ENCODE assay signal across 18 cellular contexts in genomic region chr11:17218403-17218802, GRCh38. TPM values are rescaled to one million over a fixed set of nuclear protein-coding genes. Genes with fewer than 3 reads are reported as not detected.
DNase-seq lines count a peak whose midpoint lies in the region; ATAC-seq and TF ChIP-seq lines count a peak whose summit lies in the region.
"Had no signal": no experiment of that assay in that cellular context is flagged by ENCODE, and none has a peak within 500 bp of the region (broad histone marks: within the 10 kb centered on the region; RNA-seq: fewer than 3 reads in every experiment).

No MANE protein-coding gene starts in this region.

- no peak overlapping the region for H2AFZ ChIP-seq in mammary epithelial cell (ENCODE audit: low read depth, low read length)

- dilution Hi-C loops in mammary epithelial cell (cut with HindIII; ENCODE audit: low sequenced_read_pairs) = no loop called here

- H3K9ac ChIP-seq in mammary epithelial cell (ENCODE audit: insufficient read depth, low read length) = no peak overlapping the region
- H3K9ac ChIP-seq: BLaER1 had no signal

- H3K9me3 ChIP-seq in mammary epithelial cell (replicated peaks; ENCODE audit: insufficient read depth, low read length) (no peaks in the 10 kb centered on the region), RWPE2 (ENCODE audit: severe bottlenecking) (no peaks in the 10 kb centered on the region)

- no peaks in the 10 kb centered on the region for H3K27me3 ChIP-seq in mammary epithelial cell (ENCODE audit: insufficient read depth, low read length)
- no peaks in the 10 kb centered on the region for H3K27me3 ChIP-seq in RWPE2 (ENCODE audit: insufficient read depth, poor library complexity, severe bottlenecking)
- H3K27me3 ChIP-seq: BLaER1 had no signal

- H3K27me3 Mint-ChIP-seq in MCF 10A (ENCODE audit: insufficient read depth, unreplicated experiment) = no peaks in the 10 kb centered on the region
- H3K27me3 Mint-ChIP-seq: B cell had no signal

- no peaks in the 10 kb centered on the region for H3K9me3 Mint-ChIP-seq in MCF 10A (ENCODE audit: unreplicated experiment)
- H3K9me3 Mint-ChIP-seq: CD8-positive, alpha-beta T cell had no signal

- TF ChIP-seq CTCF in mammary epithelial cell (conservative IDR thresholded peaks at IDR 0.05 in 1 of 2, IDR thresholded peaks at IDR 0.05 in 1 of 2; ENCODE audit: extremely low read depth in 1 of 2, insufficient read depth in 1 of 2, low read depth in 1 of 2, low read length in 2 of 2) (no peak), MCF 10A (IDR thresholded peaks at IDR 0.05; ENCODE audit: unreplicated experiment) (no peak), RWPE2 (IDR thresholded peaks at IDR 0.05; ENCODE audit: poor library complexity, severe bottlenecking) (no peak)

- CTCF ChIA-PET in mammary epithelial cell (lab: Charles Lee; ENCODE audit: low non-redundant PET) (no interaction called here), MCF 10A (lab: Yijun Ruan, JAX) (interaction anchor here (0.6 to 1.4 kb wide), 3 partner anchors 11 to 286 kb away, joined by 3 to 7 read pairs (median 6); no protein-coding TSS in a partner anchor)

- intact Hi-C loops in mammary epithelial cell (cut with micrococcal nuclease) (no loop called here), MCF 10A (cut with micrococcal nuclease) (no loop called here)

- no peak overlapping the region for H3K4me2 ChIP-seq in mammary epithelial cell (ENCODE audit: insufficient read depth, low read depth, low read length)
- H3K4me2 ChIP-seq: BLaER1 had no signal

- H3K79me2 ChIP-seq in mammary epithelial cell (ENCODE audit: insufficient read depth, low read length) = no peaks in the 10 kb centered on the region

- BruUV-seq in mammary epithelial cell (replicated peaks; lab: Mats Ljungman, UMichigan) = no TSS peak
- no TSS peak for BruUV-seq in MCF 10A (replicated peaks; lab: Mats Ljungman, UMichigan)

- H3K36me3 ChIP-seq in mammary epithelial cell (ENCODE audit: insufficient read depth, low read length) (no peaks in the 10 kb centered on the region), RWPE2 (ENCODE audit: low read depth) (no peaks in the 10 kb centered on the region)
- H3K36me3 ChIP-seq: BLaER1 had no signal

- ATAC-seq in RWPE2 (ENCODE audit: low read depth) = peak; percentile 42; the same call in 1 of the 3 replicates
- no peak for ATAC-seq in GM19351 (IDR thresholded peaks at IDR 0.05; ENCODE audit: unreplicated experiment)
- ATAC-seq: CD8-positive, alpha-beta T cell; GM12878 had no signal

- H3K4me3 ChIP-seq in mammary epithelial cell (replicated peaks in 1 of 3; ENCODE audit: insufficient read depth in 1 of 3, low read depth in 2 of 3, low read length in 3 of 3) (no peak overlapping the region), RWPE2 (ENCODE audit: severe bottlenecking) (no peak overlapping the region)
- H3K4me3 ChIP-seq: BLaER1, GM12878 had no signal

- H3K27ac ChIP-seq in mammary epithelial cell (ENCODE audit: insufficient read depth, low read depth, low read length) (no peak overlapping the region), RWPE2 (ENCODE audit: poor library complexity, severe bottlenecking) (no peak overlapping the region)
- H3K27ac ChIP-seq: 22Rv1, BLaER1, C4-2B had no signal

- in situ Hi-C loops in mammary epithelial cell (cut with MboI; ENCODE audit: low sequenced_read_pairs in 2 of 2) = no loop called here

- H4K20me1 ChIP-seq in mammary epithelial cell (ENCODE audit: insufficient read depth, low read length) = no peaks in the 10 kb centered on the region
- H4K20me1 ChIP-seq: BLaER1 had no signal

- POLR2A ChIA-PET in MCF 10A (lab: Yijun Ruan, JAX) = interaction anchor here (0.6 to 1.4 kb wide), 2 partner anchors 12 to 30 kb away, joined by 3 to 5 read pairs; no protein-coding TSS in a partner anchor

- H3K27ac Mint-ChIP-seq in MCF 10A (ENCODE audit: low read depth, unreplicated experiment) = no peak overlapping the region
- H3K27ac Mint-ChIP-seq: B cell; CD4-positive, CD25-positive, alpha-beta regulatory T cell; CD8-positive, alpha-beta T cell had no signal

- no peaks in the 10 kb centered on the region for H3K36me3 Mint-ChIP-seq in MCF 10A (ENCODE audit: insufficient read depth, unreplicated experiment)
- H3K36me3 Mint-ChIP-seq: CD4-positive, CD25-positive, alpha-beta regulatory T cell; CD8-positive, alpha-beta T cell had no signal

- DNase-seq in mammary epithelial cell (peak; percentile 2), MCF 10A (ENCODE audit: unreplicated experiment) (no peak), RWPE2 (ENCODE audit: low spot score) (no peak), kidney tubule cell (ENCODE audit: low spot score) (peak; percentile 36), dedifferentiated amniotic fluid mesenchymal stem cell (ENCODE audit: extremely low spot score) (no peak)
- DNase-seq: Caco-2; CD4-positive, CD25-positive, alpha-beta regulatory T cell; CD8-positive, alpha-beta T cell; DMS153; DND-41; GDM1; H7 had no signal

- H3K4me1 ChIP-seq in mammary epithelial cell (ENCODE audit: insufficient read depth, low read length) (no peaks in the 10 kb centered on the region), RWPE2 (ENCODE audit: insufficient read depth, poor library complexity, severe bottlenecking) (no peaks in the 10 kb centered on the region)
- H3K4me1 ChIP-seq: BLaER1 had no signal

- no peak overlapping the region for H3K4me3 Mint-ChIP-seq in MCF 10A (ENCODE audit: unreplicated experiment)
- H3K4me3 Mint-ChIP-seq: B cell; CD8-positive, alpha-beta T cell had no signal

- no peaks in the 10 kb centered on the region for H3K4me1 Mint-ChIP-seq in MCF 10A (ENCODE audit: insufficient read depth, unreplicated experiment)
- H3K4me1 Mint-ChIP-seq: CD4-positive, CD25-positive, alpha-beta regulatory T cell had no signal

RNA-seq across cellular contexts. Expression of gene PIK3C2A, which starts 10.6 kb away (rescaled TPM):
- total RNA-seq in mammary epithelial cell (10 to 100 TPM; 57.7 to 59.3 TPM), MCF 10A (2022) (51.7 and 58.1 TPM in 2 replicates)
- polyA plus RNA-seq in mammary epithelial cell = 20.1 TPM
- 31.6 TPM for polyA minus RNA-seq in mammary epithelial cell

RNA-seq across cellular contexts. Expression of gene NUCB2, which starts 58.1 kb away (rescaled TPM):
- 10 to 100 TPM; 26.3 to 66.5 TPM for total RNA-seq in mammary epithelial cell
- polyA plus RNA-seq in mammary epithelial cell = 22.4 TPM
- polyA minus RNA-seq in mammary epithelial cell = 25.2 TPM
- 89.4 and 137 TPM in 2 replicates for total RNA-seq in MCF 10A (2022)

Comparison
In these comparisons a context has a peak if more than half of its experiments do, and no peak if none do; other contexts are left out.
1. DNase-seq: peak in mammary epithelial cell (single experiment) and kidney tubule cell (single experiment); none in MCF 10A (single experiment), RWPE2 (single experiment) and dedifferentiated amniotic fluid mesenchymal stem cell (single experiment).